33 cellular contexts compared by ENCODE assay signal in the genomic region with DNA sequence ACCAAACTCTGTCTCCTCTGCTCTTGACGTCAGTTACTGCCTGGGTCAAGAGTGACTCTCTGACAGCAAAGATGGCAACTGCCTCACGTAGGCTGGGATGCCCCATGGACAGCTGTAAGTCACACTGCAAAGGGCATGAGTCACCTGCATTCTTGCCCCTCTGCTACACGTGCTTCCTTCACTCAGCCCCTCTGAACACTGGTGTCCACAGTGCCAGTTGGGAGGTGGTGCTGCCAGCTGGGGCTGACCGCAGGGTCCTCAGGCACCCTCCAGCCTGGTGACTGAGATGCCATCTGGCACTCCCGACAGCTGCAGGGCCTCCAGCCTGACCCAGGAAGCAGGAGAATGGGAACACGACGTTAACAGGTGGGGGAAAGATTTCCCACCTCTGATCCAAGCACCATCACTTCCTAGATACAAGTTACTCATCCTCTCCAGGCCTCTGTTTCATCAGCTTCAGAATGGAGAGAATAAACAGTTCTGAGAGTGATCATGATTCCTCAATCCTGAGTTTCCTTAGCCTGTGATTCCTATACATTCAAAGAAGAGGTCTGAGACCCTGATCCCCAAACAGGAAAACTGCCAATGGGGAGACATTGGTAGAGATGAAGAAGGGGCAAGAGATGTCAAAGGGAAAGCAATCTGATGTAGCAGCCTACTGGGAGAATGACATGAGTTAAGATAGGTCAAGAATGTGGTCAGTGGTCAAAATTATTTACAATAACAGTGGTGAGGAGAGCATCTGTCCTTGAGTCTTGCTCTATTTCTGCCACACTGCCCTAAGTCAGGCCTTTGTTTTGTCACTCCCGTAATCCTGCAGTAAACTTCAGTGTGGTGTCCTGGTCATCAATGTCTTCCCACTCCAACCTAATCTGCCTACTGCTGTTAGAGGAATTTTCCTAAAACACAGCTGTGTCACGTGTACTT.
DNase-seq lines count a peak whose midpoint lies in the region; ATAC-seq, FAIRE-seq and TF ChIP-seq lines count a peak whose summit lies in the region.
"Had no signal": no experiment of that assay in that cellular context is flagged by ENCODE, and none has a peak within 500 bp of the region (broad histone marks: within the 10 kb centered on the region; RNA-seq: fewer than 3 reads in every experiment).

No MANE protein-coding gene starts in this region.

- no peak for ATAC-seq in GM19452 (IDR thresholded peaks at IDR 0.05; ENCODE audit: unreplicated experiment)
- ATAC-seq in CD4-positive, alpha-beta T cell (ENCODE audit: poor library complexity) = no peak
- ATAC-seq: gastroesophageal sphincter, left ventricle myocardium superior, natural killer cell had no signal

- in situ Hi-C loops in transverse colon (cut with MboI; ENCODE audit: low pct_ligation_motif_present in 1 of 4, low pct_unique_long_range_greater_than_20kb in 1 of 4, low sequenced_read_pairs in 3 of 4) = no loop called here

- CTCF ChIA-PET in CD4-positive, alpha-beta T cell (lab: Charles Lee) = interaction anchor here (1.2 kb wide), 1 partner anchor 84 kb away, joined by 3 read pairs; no protein-coding TSS in a partner anchor

- no peak for TF ChIP-seq POLR2A in transverse colon (IDR thresholded peaks at IDR 0.05)

- peak; percentile 26 for DNase-seq in HTR-8/SVneo (ENCODE audit: insufficient read length, low spot score)
- DNase-seq in SJCRH30 = peak; percentile 65 to 70
- no peak for DNase-seq in immature natural killer cell
- peak; percentile 72 for DNase-seq in osteocyte (ENCODE audit: extremely low spot score, unreplicated experiment)
- DNase-seq in transverse colon = no peak
- DNase-seq in iPS-NIHi7 (ENCODE audit: extremely low spot score) = no peak
- DNase-seq in CD4-positive, alpha-beta T cell = no peak
- DNase-seq: activated CD4-positive, alpha-beta memory T cell treated with anti-CD3 and anti-CD28 coated beads for 36 hours; activated CD4-positive, CD25-positive, alpha-beta regulatory T cell treated with anti-CD3 and anti-CD28 coated beads, Interleukin-2, amount 50 U/mL, for 72 hours; activated CD8-positive, alpha-beta memory T cell treated with anti-CD3 and anti-CD28 coated beads, Interleukin-2, amount 50 U/mL, for 48 hours; activated naive CD8-positive, alpha-beta T cell treated with anti-CD3 and anti-CD28 coated beads for 36 hours; COR-L47; DMS79 treated with DMSO at 0.1 percent for 48 hours; endodermal cell; esophagus squamous epithelium; left ventricle myocardium superior; midbrain; natural killer cell; NCI-H1092; NCI-H1694 treated with DMSO at 0.1 percent for 48 hours; NCI-H2171 treated with DMSO at 0.1 percent for 48 hours; NCI-H510A treated with DMSO at 0.1 percent for 48 hours; NK-92 treated with Interleukin-12 subunit alpha and Interleukin-12 subunit beta, amount 100 ng/mL, for 24 hours; ovary; stimulated activated naive CD4-positive, alpha-beta T cell; uterus had no signal

- H3K9me3 Mint-ChIP-seq in immature natural killer cell (peaks cover 0 to 7% (median under 1%) of the 10 kb centered on the region in 6 donors), osteocyte (ENCODE audit: unreplicated experiment) (peaks cover 9% of the 10 kb centered on the region)
- peaks cover 6% of the 10 kb centered on the region for H3K9me3 Mint-ChIP-seq in CD4-positive, alpha-beta T cell

- H3K4me1 Mint-ChIP-seq in immature natural killer cell (peaks cover 30 to 45% of the 10 kb centered on the region in 2 donors), osteocyte (ENCODE audit: unreplicated experiment) (peaks cover 8% of the 10 kb centered on the region)
- H3K4me1 Mint-ChIP-seq in CD4-positive, alpha-beta T cell (ENCODE audit: low read depth) = no peaks in the 10 kb centered on the region

- TF ChIP-seq CTCF in osteocyte (IDR thresholded peaks at IDR 0.05) = no peak
- TF ChIP-seq CTCF in transverse colon (IDR thresholded peaks at IDR 0.05) = no peak
- no peak for TF ChIP-seq CTCF in CD4-positive, alpha-beta T cell (IDR thresholded peaks at IDR 0.05)

- H3K4me1 ChIP-seq in SJCRH30 = peaks cover 11% of the 10 kb centered on the region
- H3K4me1 ChIP-seq in transverse colon = peaks cover 0 to 3% (median 0%) of the 10 kb centered on the region in 4 donors
- H3K4me1 ChIP-seq: gastroesophageal sphincter, SJSA1, uterus had no signal

- H3K36me3 Mint-ChIP-seq in immature natural killer cell = peaks cover 0 to 6% (median 0%) of the 10 kb centered on the region in 3 donors
- H3K36me3 Mint-ChIP-seq in osteocyte (ENCODE audit: unreplicated experiment) = no peaks in the 10 kb centered on the region
- no peaks in the 10 kb centered on the region for H3K36me3 Mint-ChIP-seq in CD4-positive, alpha-beta T cell (ENCODE audit: low read depth)

- FAIRE-seq in HTR-8/SVneo (lab: Jason Lieb, UNC) = no peak
- FAIRE-seq: astrocyte, TTC549 had no signal

- H3K27ac ChIP-seq in SJCRH30 (peak overlapping the region; percentile 70), transverse colon (no peak overlapping the region)
- H3K27ac ChIP-seq in CD4-positive, alpha-beta T cell (ENCODE audit: low read depth, low read length) = no peak overlapping the region
- H3K27ac ChIP-seq: BLaER1 treated with 17β-estradiol and CSF1 and Interleukin-3, amounts not matched to agents 10 nM and 100 nM; esophagus squamous epithelium; gastroesophageal sphincter; hepatocyte; ovary; SJSA1; uterus had no signal

- peak overlapping the region in 4 of 6 donors; percentile 14 to 42 (median 32) for H3K27ac Mint-ChIP-seq in immature natural killer cell
- no peak overlapping the region for H3K27ac Mint-ChIP-seq in osteocyte (ENCODE audit: unreplicated experiment)
- no peak overlapping the region for H3K27ac Mint-ChIP-seq in CD4-positive, alpha-beta T cell
- H3K27ac Mint-ChIP-seq: activated CD4-positive, alpha-beta memory T cell treated with anti-CD3 and anti-CD28 coated beads for 36 hours; activated naive CD8-positive, alpha-beta T cell treated with anti-CD3 and anti-CD28 coated beads for 36 hours; endodermal cell had no signal

- H3K4me3 Mint-ChIP-seq in immature natural killer cell = peak overlapping the region in 1 of 5 donors; percentile 20
- no peak overlapping the region for H3K4me3 Mint-ChIP-seq in osteocyte (ENCODE audit: unreplicated experiment)
- H3K4me3 Mint-ChIP-seq in CD4-positive, alpha-beta T cell = no peak overlapping the region
- H3K4me3 Mint-ChIP-seq: activated CD4-positive, alpha-beta memory T cell treated with anti-CD3 and anti-CD28 coated beads for 36 hours; activated naive CD8-positive, alpha-beta T cell treated with anti-CD3 and anti-CD28 coated beads for 36 hours; endodermal cell; natural killer cell had no signal

- intact Hi-C loops in transverse colon (cut with DNase I; ENCODE audit: low total_unique reads) = no loop called here
- intact Hi-C loops in CD4-positive, alpha-beta T cell (cut with DNase I, micrococcal nuclease) = no loop called here

- POLR2A ChIA-PET in CD4-positive, alpha-beta T cell (lab: Charles Lee) = no interaction called here

- H3K9me3 ChIP-seq in SJCRH30 (replicated peaks) (no peaks in the 10 kb centered on the region), transverse colon (no peaks in the 10 kb centered on the region)
- no peaks in the 10 kb centered on the region for H3K9me3 ChIP-seq in CD4-positive, alpha-beta T cell (ENCODE audit: control insufficient read depth, low read length)
- H3K9me3 ChIP-seq: esophagus squamous epithelium, gastroesophageal sphincter, ovary, SJSA1, uterus had no signal

- WGBS in transverse colon (ENCODE audit: low coverage in 1 of 2), 2 donors = 89 to 100% methylated on average over 2 to 9 of the region's 9 CpGs

- peaks cover 5 to 6% (median 5%) of the 10 kb centered on the region in 3 donors for H3K27me3 Mint-ChIP-seq in immature natural killer cell (ENCODE audit: low read depth in 3 of 3)
- no peaks in the 10 kb centered on the region for H3K27me3 Mint-ChIP-seq in osteocyte (ENCODE audit: unreplicated experiment)
- no peaks in the 10 kb centered on the region for H3K27me3 Mint-ChIP-seq in CD4-positive, alpha-beta T cell
- H3K27me3 Mint-ChIP-seq: activated CD4-positive, alpha-beta memory T cell treated with anti-CD3 and anti-CD28 coated beads for 36 hours; activated naive CD8-positive, alpha-beta T cell treated with anti-CD3 and anti-CD28 coated beads for 36 hours had no signal

- no peaks in the 10 kb centered on the region for H3K36me3 ChIP-seq in SJCRH30
- no peaks in the 10 kb centered on the region for H3K36me3 ChIP-seq in transverse colon
- H3K36me3 ChIP-seq: BLaER1 treated with 17β-estradiol and CSF1 and Interleukin-3, amounts not matched to agents 10 nM and 100 nM; esophagus squamous epithelium; gastroesophageal sphincter; ovary; SJSA1; uterus had no signal

- TF ChIP-seq EP300 in transverse colon (IDR thresholded peaks at IDR 0.05; ENCODE audit: low read depth) = no peak

- H3K27me3 ChIP-seq in SJCRH30 (no peaks in the 10 kb centered on the region), transverse colon (no peaks in the 10 kb centered on the region)
- no peaks in the 10 kb centered on the region for H3K27me3 ChIP-seq in CD4-positive, alpha-beta T cell (ENCODE audit: control insufficient read depth, insufficient read depth, low read length)
- H3K27me3 ChIP-seq: BLaER1 treated with 17β-estradiol and CSF1 and Interleukin-3, amounts not matched to agents 10 nM and 100 nM; esophagus squamous epithelium; gastroesophageal sphincter; hepatocyte; ovary; SJSA1; uterus had no signal

- H3K4me3 ChIP-seq in SJCRH30 = no peak overlapping the region
- no peak overlapping the region for H3K4me3 ChIP-seq in transverse colon
- H3K4me3 ChIP-seq: BLaER1 treated with 17β-estradiol and CSF1 and Interleukin-3, amounts not matched to agents 10 nM and 100 nM; esophagus squamous epithelium; gastroesophageal sphincter; hepatocyte; ovary; SJSA1; uterus had no signal

Comparison
In these comparisons a context has a peak if more than half of its experiments do, and no peak if none do; other contexts are left out.
1. DNase-seq: peak in HTR-8/SVneo (single experiment), SJCRH30 (2 of 2) and osteocyte (single experiment); none in immature natural killer cell (0 of 3), transverse colon (single experiment), iPS-NIHi7 (single experiment) and CD4-positive, alpha-beta T cell (0 of 10).
2. H3K27ac Mint-ChIP-seq: peak in immature natural killer cell (4 of 6); none in osteocyte (single experiment) and CD4-positive, alpha-beta T cell (single experiment).